1 cellular context compared by ENCODE assay signal in genomic region chr9:22118810-22119479, GRCh38.
TF ChIP-seq lines count a peak whose summit lies in the region.

No MANE protein-coding gene starts in this region.

TF ChIP-seq in IMR-90, 13 proteins besides CTCF, POLR2A, EP300 and RAD21:
- TF ChIP-seq NFE2L2 (IDR thresholded peaks at IDR 0.05; ENCODE audit: low read depth, low read length) = no peak
- no peak for TF ChIP-seq USF2 (IDR thresholded peaks at IDR 0.05; ENCODE audit: low read depth, low read length)
- no peak for TF ChIP-seq SMC3 (IDR thresholded peaks at IDR 0.05; ENCODE audit: low read depth, low read length)
- TF ChIP-seq CHD1 (IDR thresholded peaks at IDR 0.05; ENCODE audit: low read depth, low read length) = no peak
- no peak for TF ChIP-seq RCOR1 (IDR thresholded peaks at IDR 0.05; ENCODE audit: insufficient replicate concordance, low read length)
- TF ChIP-seq ELK1 (IDR thresholded peaks at IDR 0.05; ENCODE audit: borderline replicate concordance, low read depth, low read length) = no peak
- no peak for TF ChIP-seq RFX5 (IDR thresholded peaks at IDR 0.05; ENCODE audit: low read depth, low read length)
- TF ChIP-seq MXI1 (IDR thresholded peaks at IDR 0.05; ENCODE audit: borderline replicate concordance, low read depth, low read length) = no peak
- no peak for TF ChIP-seq FOS (IDR thresholded peaks at IDR 0.05; ENCODE audit: low read depth, low read length)
